ENCODE assay signal across 12 cellular contexts in the genomic region with DNA sequence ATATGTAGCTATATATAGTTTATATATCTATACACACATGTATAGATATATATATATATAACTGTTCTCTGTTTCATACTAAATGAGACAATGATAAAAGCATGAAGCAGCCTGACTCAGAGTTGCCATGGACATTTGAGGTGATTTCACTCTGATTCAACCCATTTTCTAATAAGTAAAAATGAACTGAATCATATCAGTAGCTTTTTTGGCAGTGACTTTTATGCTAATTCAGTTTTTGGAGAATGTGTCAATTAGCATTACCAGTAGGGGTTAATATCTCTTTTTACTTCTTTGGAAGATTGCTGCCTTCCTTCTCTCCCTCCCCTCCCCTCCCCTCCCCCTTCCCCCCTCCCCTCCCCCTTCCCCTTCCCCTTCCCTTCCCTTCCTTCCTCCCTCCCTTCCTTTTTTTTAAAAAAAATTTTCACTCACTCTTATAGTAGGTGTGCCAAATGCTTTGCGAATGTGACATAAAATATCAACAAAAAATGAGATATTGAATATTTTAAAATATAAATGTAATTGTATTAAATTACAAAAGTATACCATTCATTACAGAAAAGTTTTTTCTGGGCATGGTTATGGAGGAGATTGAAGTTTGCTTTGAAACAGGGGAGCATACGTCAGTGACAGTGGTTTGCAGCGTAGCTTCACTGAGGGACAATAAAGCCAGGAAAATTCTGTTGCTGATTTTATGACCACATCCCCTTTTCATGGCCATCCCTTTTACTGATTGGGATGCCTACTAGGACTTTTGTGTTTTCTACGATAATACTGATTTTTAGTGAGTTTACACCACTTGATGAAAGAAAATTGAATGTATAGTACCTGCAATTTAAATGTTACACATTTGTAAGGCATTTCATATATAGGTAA.
DNase-seq lines count a peak whose midpoint lies in the region; ATAC-seq and TF ChIP-seq lines count a peak whose summit lies in the region.
"Had no signal": no experiment of that assay in that cellular context is flagged by ENCODE, and none has a peak within 500 bp of the region (broad histone marks: within the 10 kb centered on the region; RNA-seq: fewer than 3 reads in every experiment).

No MANE protein-coding gene starts in this region.

- no peak overlapping the region for H3K4me2 ChIP-seq in fibroblast of lung (ENCODE audit: extremely low read depth, insufficient read depth, low read length)
- H3K4me2 ChIP-seq: BLaER1 had no signal

- H3K36me3 ChIP-seq in RWPE2 (ENCODE audit: low read depth) (no peaks in the 10 kb centered on the region), fibroblast of lung (ENCODE audit: control insufficient read depth, insufficient read depth, low read length) (no peaks in the 10 kb centered on the region)
- H3K36me3 ChIP-seq: BLaER1 had no signal

- no peaks in the 10 kb centered on the region for H3K9me3 ChIP-seq in RWPE2 (ENCODE audit: severe bottlenecking)
- H3K9me3 ChIP-seq in fibroblast of lung (ENCODE audit: control insufficient read depth, insufficient read depth, low read depth, low read length): no peaks in the 10 kb centered on the region
- H3K9me3 ChIP-seq: BLaER1 had no signal

- H4K20me1 ChIP-seq in fibroblast of lung (ENCODE audit: control insufficient read depth, extremely low read depth, insufficient read depth, low read length): no peaks in the 10 kb centered on the region
- H4K20me1 ChIP-seq: BLaER1 had no signal

- H3K27me3 ChIP-seq in RWPE2 (ENCODE audit: insufficient read depth, poor library complexity, severe bottlenecking) (no peaks in the 10 kb centered on the region), fibroblast of lung (ENCODE audit: control insufficient read depth, insufficient read depth, low read length) (no peaks in the 10 kb centered on the region)
- H3K27me3 ChIP-seq: BLaER1 had no signal

- H3K4me3 ChIP-seq in RWPE2 (ENCODE audit: severe bottlenecking): no peak overlapping the region
- H3K4me3 ChIP-seq in fibroblast of lung (replicated peaks in 1 of 4; ENCODE audit: control extremely low read depth in 1 of 4, insufficient read depth in 1 of 4, low read depth in 3 of 4, low read length in 4 of 4): no peak overlapping the region
- H3K4me3 ChIP-seq: BLaER1 had no signal

- no peak for DNase-seq in activated naive CD8-positive, alpha-beta T cell treated with anti-CD3 and anti-CD28 coated beads, Interleukin-2, amount 50 U/mL, for 24 hours
- DNase-seq in activated naive CD8-positive, alpha-beta T cell treated with anti-CD3 and anti-CD28 coated beads for 36 hours: no peak
- DNase-seq in RWPE2 (ENCODE audit: low spot score): no peak
- DNase-seq in fibroblast of lung (ENCODE audit: low read depth in 2 of 2): peak; percentile 68 to 86
- peak; percentile 86 for DNase-seq in stromal cell of bone marrow (ENCODE audit: low read depth)
- DNase-seq in posterior vena cava (ENCODE audit: low spot score): no peak
- DNase-seq in NCI-H524 (lab: John Stamatoyannopoulos, UW): no peak
- DNase-seq: caudate nucleus, GF-D8, head of caudate nucleus had no signal

- H3K79me2 ChIP-seq in fibroblast of lung (ENCODE audit: control insufficient read depth, insufficient read depth, low read length): no peaks in the 10 kb centered on the region

- H3K27ac ChIP-seq in RWPE2 (ENCODE audit: poor library complexity, severe bottlenecking) (peak overlapping the region; percentile 92), fibroblast of lung (ENCODE audit: insufficient read depth, low read length) (peak overlapping the region; percentile 50)
- H3K27ac ChIP-seq: BLaER1 had no signal

- peak; percentile 32 for ATAC-seq in activated naive CD8-positive, alpha-beta T cell treated with anti-CD3 and anti-CD28 coated beads, Interleukin-2, amount 50 U/mL, for 24 hours
- peak; percentile 28 for ATAC-seq in RWPE2 (ENCODE audit: low read depth)
- ATAC-seq in GM19035 (IDR thresholded peaks at IDR 0.05; ENCODE audit: unreplicated experiment): no peak

- intact Hi-C loops in posterior vena cava (cut with DNase I): no loop called here

- H3K4me1 Mint-ChIP-seq in activated naive CD8-positive, alpha-beta T cell treated with anti-CD3 and anti-CD28 coated beads, Interleukin-2, amount 50 U/mL, for 24 hours: peaks cover 56% of the 10 kb centered on the region
- peaks cover 36% of the 10 kb centered on the region for H3K4me1 Mint-ChIP-seq in activated naive CD8-positive, alpha-beta T cell treated with anti-CD3 and anti-CD28 coated beads for 36 hours

- H3K9ac ChIP-seq in fibroblast of lung (ENCODE audit: insufficient read depth, low read length): no peak overlapping the region
- H3K9ac ChIP-seq: BLaER1 had no signal

- H3K4me3 Mint-ChIP-seq in activated naive CD8-positive, alpha-beta T cell treated with anti-CD3 and anti-CD28 coated beads, Interleukin-2, amount 50 U/mL, for 24 hours: no peak overlapping the region
- no peak overlapping the region for H3K4me3 Mint-ChIP-seq in activated naive CD8-positive, alpha-beta T cell treated with anti-CD3 and anti-CD28 coated beads for 36 hours

- H3K27ac Mint-ChIP-seq in activated naive CD8-positive, alpha-beta T cell treated with anti-CD3 and anti-CD28 coated beads, Interleukin-2, amount 50 U/mL, for 24 hours: no peak overlapping the region
- no peak overlapping the region for H3K27ac Mint-ChIP-seq in activated naive CD8-positive, alpha-beta T cell treated with anti-CD3 and anti-CD28 coated beads for 36 hours

- no peaks in the 10 kb centered on the region for H3K36me3 Mint-ChIP-seq in activated naive CD8-positive, alpha-beta T cell treated with anti-CD3 and anti-CD28 coated beads, Interleukin-2, amount 50 U/mL, for 24 hours (ENCODE audit: low read depth)
- peaks cover 3% of the 10 kb centered on the region for H3K36me3 Mint-ChIP-seq in activated naive CD8-positive, alpha-beta T cell treated with anti-CD3 and anti-CD28 coated beads for 36 hours

- TF ChIP-seq CTCF in RWPE2 (IDR thresholded peaks at IDR 0.05; ENCODE audit: poor library complexity, severe bottlenecking): no peak
- TF ChIP-seq CTCF in fibroblast of lung (conservative IDR thresholded peaks at IDR 0.05 in 1 of 2, IDR thresholded peaks at IDR 0.05 in 1 of 2; ENCODE audit: low read depth in 1 of 2, low read length in 2 of 2): no peak

- no peak overlapping the region for H2AFZ ChIP-seq in fibroblast of lung (ENCODE audit: low read length)

- H3K9me3 Mint-ChIP-seq in activated naive CD8-positive, alpha-beta T cell treated with anti-CD3 and anti-CD28 coated beads, Interleukin-2, amount 50 U/mL, for 24 hours: peaks cover 13% of the 10 kb centered on the region
- H3K9me3 Mint-ChIP-seq in activated naive CD8-positive, alpha-beta T cell treated with anti-CD3 and anti-CD28 coated beads for 36 hours: peaks cover 2% of the 10 kb centered on the region

- H3K4me1 ChIP-seq in RWPE2 (ENCODE audit: insufficient read depth, poor library complexity, severe bottlenecking): peaks cover 53% of the 10 kb centered on the region
- H3K4me1 ChIP-seq in fibroblast of lung (ENCODE audit: control insufficient read depth, extremely low read depth, insufficient read depth, low read length): peaks cover 22% of the 10 kb centered on the region

- H3K27me3 Mint-ChIP-seq in activated naive CD8-positive, alpha-beta T cell treated with anti-CD3 and anti-CD28 coated beads, Interleukin-2, amount 50 U/mL, for 24 hours: no peaks in the 10 kb centered on the region
- no peaks in the 10 kb centered on the region for H3K27me3 Mint-ChIP-seq in activated naive CD8-positive, alpha-beta T cell treated with anti-CD3 and anti-CD28 coated beads for 36 hours

Comparison
In these comparisons a context has a peak if more than half of its experiments do, and no peak if none do; other contexts are left out.
1. DNase-seq: peak in fibroblast of lung (2 of 2) and stromal cell of bone marrow (single experiment); none in activated naive CD8-positive, alpha-beta T cell treated with anti-CD3 and anti-CD28 coated beads, Interleukin-2, amount 50 U/mL, for 24 hours (single experiment), activated naive CD8-positive, alpha-beta T cell treated with anti-CD3 and anti-CD28 coated beads for 36 hours (single experiment), RWPE2 (single experiment), posterior vena cava (single experiment) and NCI-H524 (0 of 2).